Comparison of ENCODE assay signal across 1 cellular context in the genomic region with DNA sequence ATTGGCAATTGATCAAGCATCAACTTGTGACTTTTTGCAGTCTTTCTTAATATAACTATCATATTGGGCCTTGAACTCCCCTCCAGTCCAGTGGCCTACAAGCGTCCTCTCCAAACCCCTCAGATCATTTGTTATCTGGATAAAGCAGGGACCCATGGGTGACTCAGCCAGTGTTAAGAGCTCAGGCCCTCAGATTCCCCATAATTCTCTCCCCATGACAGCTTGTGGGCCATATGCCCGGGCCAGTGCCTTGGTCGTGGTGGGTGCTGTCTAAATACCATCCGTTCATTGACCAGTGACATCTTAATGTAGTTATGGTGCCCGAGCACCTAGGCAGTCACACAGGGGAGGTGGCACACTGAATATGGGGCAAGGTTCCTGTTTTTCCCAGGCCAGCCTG.
TF ChIP-seq lines count a peak whose summit lies in the region.

No MANE protein-coding gene starts in this region.

TF ChIP-seq in K562, 482 proteins besides CTCF, POLR2A, EP300 and RAD21 (continued from another document and continues in another):
- TF ChIP-seq, protein P1, sequence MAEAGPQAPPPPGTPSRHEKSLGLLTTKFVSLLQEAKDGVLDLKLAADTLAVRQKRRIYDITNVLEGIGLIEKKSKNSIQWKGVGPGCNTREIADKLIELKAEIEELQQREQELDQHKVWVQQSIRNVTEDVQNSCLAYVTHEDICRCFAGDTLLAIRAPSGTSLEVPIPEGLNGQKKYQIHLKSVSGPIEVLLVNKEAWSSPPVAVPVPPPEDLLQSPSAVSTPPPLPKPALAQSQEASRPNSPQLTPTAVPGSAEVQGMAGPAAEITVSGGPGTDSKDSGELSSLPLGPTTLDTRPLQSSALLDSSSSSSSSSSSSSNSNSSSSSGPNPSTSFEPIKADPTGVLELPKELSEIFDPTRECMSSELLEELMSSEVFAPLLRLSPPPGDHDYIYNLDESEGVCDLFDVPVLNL (CRISPR knock-in tag; IDR thresholded peaks at IDR 0.05; ENCODE audit: low read depth): no peak
- TF ChIP-seq ZFPM2 (CRISPR knock-in tag; IDR thresholded peaks at IDR 0.05) (no peak), CHD2 (IDR thresholded peaks at IDR 0.05; ENCODE audit: low read depth, low read length) (no peak), YY1 (IDR thresholded peaks at IDR 0.05; ENCODE audit: borderline replicate concordance in 1 of 3, control insufficient read depth in 1 of 3, extremely low read depth in 1 of 3, insufficient read depth in 3 of 3, insufficient read length in 1 of 3, insufficient replicate concordance in 2 of 3, low read depth in 1 of 3, low read length in 2 of 3) (no peak), NR3C1 (CRISPR knock-in tag; IDR thresholded peaks at IDR 0.05) (no peak), ZNF212 (CRISPR knock-in tag; IDR thresholded peaks at IDR 0.05) (no peak), ZNF146 (CRISPR knock-in tag; IDR thresholded peaks at IDR 0.05; ENCODE audit: unreplicated experiment) (no peak), HMG20A (CRISPR knock-in tag; conservative IDR thresholded peaks at IDR 0.05) (no peak), XRCC3 (IDR thresholded peaks at IDR 0.05) (no peak), ZBTB8A (IDR thresholded peaks at IDR 0.05; ENCODE audit: partially characterized antibody) (no peak), HEY1 (CRISPR knock-in tag; IDR thresholded peaks at IDR 0.05; ENCODE audit: borderline replicate concordance) (no peak), C11orf30 (IDR thresholded peaks at IDR 0.05; ENCODE audit: low read depth) (peak; percentile 73), RBM22 (IDR thresholded peaks at IDR 0.05; ENCODE audit: low read depth, low read length, poor library complexity, severe bottlenecking) (no peak), PML (IDR thresholded peaks at IDR 0.05; ENCODE audit: low read length) (peak; percentile 65), NCOA4 (IDR thresholded peaks at IDR 0.05; ENCODE audit: partially characterized antibody) (no peak), ZNF707 (CRISPR knock-in tag; conservative IDR thresholded peaks at IDR 0.05) (no peak), ZBTB1 (CRISPR knock-in tag; IDR thresholded peaks at IDR 0.05; ENCODE audit: borderline replicate concordance, low read depth) (no peak), ZNF217 (CRISPR knock-in tag; IDR thresholded peaks at IDR 0.05) (no peak), ZNF143 (CRISPR knock-in tag; IDR thresholded peaks at IDR 0.05) (no peak), MED1 (CRISPR knock-in tag; IDR thresholded peaks at IDR 0.05; ENCODE audit: borderline replicate concordance) (no peak), NR2C2 (CRISPR knock-in tag; IDR thresholded peaks at IDR 0.05) (no peak), NR2C2 (tag; IDR thresholded peaks at IDR 0.05) (no peak), SRSF3 (IDR thresholded peaks at IDR 0.05; ENCODE audit: insufficient read depth, low read length) (no peak), CHD1 (IDR thresholded peaks at IDR 0.05; ENCODE audit: low read length) (no peak)
- TF ChIP-seq, protein P2, sequence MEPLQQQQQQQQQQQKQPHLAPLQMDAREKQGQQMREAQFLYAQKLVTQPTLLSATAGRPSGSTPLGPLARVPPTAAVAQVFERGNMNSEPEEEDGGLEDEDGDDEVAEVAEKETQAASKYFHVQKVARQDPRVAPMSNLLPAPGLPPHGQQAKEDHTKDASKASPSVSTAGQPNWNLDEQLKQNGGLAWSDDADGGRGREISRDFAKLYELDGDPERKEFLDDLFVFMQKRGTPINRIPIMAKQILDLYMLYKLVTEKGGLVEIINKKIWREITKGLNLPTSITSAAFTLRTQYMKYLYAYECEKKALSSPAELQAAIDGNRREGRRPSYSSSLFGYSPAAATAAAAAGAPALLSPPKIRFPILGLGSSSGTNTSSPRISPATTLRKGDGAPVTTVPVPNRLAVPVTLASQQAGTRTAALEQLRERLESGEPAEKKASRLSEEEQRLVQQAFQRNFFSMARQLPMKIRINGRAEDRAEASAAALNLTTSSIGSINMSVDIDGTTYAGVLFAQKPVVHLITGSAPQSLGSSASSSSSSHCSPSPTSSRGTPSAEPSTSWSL (CRISPR knock-in tag; IDR thresholded peaks at IDR 0.05; ENCODE audit: borderline replicate concordance): no peak
- TF ChIP-seq, protein P3, sequence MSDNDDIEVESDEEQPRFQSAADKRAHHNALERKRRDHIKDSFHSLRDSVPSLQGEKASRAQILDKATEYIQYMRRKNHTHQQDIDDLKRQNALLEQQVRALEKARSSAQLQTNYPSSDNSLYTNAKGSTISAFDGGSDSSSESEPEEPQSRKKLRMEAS (CRISPR knock-in tag; IDR thresholded peaks at IDR 0.05): no peak
- TF ChIP-seq, protein P4, sequence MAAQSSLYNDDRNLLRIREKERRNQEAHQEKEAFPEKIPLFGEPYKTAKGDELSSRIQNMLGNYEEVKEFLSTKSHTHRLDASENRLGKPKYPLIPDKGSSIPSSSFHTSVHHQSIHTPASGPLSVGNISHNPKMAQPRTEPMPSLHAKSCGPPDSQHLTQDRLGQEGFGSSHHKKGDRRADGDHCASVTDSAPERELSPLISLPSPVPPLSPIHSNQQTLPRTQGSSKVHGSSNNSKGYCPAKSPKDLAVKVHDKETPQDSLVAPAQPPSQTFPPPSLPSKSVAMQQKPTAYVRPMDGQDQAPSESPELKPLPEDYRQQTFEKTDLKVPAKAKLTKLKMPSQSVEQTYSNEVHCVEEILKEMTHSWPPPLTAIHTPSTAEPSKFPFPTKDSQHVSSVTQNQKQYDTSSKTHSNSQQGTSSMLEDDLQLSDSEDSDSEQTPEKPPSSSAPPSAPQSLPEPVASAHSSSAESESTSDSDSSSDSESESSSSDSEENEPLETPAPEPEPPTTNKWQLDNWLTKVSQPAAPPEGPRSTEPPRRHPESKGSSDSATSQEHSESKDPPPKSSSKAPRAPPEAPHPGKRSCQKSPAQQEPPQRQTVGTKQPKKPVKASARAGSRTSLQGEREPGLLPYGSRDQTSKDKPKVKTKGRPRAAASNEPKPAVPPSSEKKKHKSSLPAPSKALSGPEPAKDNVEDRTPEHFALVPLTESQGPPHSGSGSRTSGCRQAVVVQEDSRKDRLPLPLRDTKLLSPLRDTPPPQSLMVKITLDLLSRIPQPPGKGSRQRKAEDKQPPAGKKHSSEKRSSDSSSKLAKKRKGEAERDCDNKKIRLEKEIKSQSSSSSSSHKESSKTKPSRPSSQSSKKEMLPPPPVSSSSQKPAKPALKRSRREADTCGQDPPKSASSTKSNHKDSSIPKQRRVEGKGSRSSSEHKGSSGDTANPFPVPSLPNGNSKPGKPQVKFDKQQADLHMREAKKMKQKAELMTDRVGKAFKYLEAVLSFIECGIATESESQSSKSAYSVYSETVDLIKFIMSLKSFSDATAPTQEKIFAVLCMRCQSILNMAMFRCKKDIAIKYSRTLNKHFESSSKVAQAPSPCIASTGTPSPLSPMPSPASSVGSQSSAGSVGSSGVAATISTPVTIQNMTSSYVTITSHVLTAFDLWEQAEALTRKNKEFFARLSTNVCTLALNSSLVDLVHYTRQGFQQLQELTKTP (IDR thresholded peaks at IDR 0.05; ENCODE audit: low read depth in 1 of 2, partially characterized antibody in 2 of 2): no peak
- TF ChIP-seq, protein P5, sequence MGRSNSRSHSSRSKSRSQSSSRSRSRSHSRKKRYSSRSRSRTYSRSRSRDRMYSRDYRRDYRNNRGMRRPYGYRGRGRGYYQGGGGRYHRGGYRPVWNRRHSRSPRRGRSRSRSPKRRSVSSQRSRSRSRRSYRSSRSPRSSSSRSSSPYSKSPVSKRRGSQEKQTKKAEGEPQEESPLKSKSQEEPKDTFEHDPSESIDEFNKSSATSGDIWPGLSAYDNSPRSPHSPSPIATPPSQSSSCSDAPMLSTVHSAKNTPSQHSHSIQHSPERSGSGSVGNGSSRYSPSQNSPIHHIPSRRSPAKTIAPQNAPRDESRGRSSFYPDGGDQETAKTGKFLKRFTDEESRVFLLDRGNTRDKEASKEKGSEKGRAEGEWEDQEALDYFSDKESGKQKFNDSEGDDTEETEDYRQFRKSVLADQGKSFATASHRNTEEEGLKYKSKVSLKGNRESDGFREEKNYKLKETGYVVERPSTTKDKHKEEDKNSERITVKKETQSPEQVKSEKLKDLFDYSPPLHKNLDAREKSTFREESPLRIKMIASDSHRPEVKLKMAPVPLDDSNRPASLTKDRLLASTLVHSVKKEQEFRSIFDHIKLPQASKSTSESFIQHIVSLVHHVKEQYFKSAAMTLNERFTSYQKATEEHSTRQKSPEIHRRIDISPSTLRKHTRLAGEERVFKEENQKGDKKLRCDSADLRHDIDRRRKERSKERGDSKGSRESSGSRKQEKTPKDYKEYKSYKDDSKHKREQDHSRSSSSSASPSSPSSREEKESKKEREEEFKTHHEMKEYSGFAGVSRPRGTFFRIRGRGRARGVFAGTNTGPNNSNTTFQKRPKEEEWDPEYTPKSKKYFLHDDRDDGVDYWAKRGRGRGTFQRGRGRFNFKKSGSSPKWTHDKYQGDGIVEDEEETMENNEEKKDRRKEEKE (IDR thresholded peaks at IDR 0.05; ENCODE audit: borderline replicate concordance in 1 of 2, control insufficient read depth in 1 of 2, low read depth in 2 of 2, low read length in 1 of 2): no peak
- TF ChIP-seq, protein P6, sequence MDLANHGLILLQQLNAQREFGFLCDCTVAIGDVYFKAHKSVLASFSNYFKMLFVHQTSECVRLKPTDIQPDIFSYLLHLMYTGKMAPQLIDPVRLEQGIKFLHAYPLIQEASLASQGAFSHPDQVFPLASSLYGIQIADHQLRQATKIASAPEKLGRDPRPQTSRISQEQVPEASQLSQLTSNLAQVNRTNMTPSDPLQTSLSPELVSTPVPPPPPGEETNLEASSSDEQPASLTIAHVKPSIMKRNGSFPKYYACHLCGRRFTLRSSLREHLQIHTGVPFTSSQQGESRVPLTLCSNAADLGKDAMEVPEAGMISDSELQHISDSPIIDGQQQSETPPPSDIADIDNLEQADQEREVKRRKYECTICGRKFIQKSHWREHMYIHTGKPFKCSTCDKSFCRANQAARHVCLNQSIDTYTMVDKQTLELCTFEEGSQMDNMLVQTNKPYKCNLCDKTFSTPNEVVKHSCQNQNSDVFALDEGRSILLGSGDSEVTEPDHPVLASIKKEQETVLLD (IDR thresholded peaks at IDR 0.05): peak; percentile 39; the same call in 1 of the 2 replicates
- TF ChIP-seq, protein P7, sequence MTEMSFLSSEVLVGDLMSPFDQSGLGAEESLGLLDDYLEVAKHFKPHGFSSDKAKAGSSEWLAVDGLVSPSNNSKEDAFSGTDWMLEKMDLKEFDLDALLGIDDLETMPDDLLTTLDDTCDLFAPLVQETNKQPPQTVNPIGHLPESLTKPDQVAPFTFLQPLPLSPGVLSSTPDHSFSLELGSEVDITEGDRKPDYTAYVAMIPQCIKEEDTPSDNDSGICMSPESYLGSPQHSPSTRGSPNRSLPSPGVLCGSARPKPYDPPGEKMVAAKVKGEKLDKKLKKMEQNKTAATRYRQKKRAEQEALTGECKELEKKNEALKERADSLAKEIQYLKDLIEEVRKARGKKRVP (CRISPR knock-in tag; IDR thresholded peaks at IDR 0.05): no peak
- TF ChIP-seq, protein P8, sequence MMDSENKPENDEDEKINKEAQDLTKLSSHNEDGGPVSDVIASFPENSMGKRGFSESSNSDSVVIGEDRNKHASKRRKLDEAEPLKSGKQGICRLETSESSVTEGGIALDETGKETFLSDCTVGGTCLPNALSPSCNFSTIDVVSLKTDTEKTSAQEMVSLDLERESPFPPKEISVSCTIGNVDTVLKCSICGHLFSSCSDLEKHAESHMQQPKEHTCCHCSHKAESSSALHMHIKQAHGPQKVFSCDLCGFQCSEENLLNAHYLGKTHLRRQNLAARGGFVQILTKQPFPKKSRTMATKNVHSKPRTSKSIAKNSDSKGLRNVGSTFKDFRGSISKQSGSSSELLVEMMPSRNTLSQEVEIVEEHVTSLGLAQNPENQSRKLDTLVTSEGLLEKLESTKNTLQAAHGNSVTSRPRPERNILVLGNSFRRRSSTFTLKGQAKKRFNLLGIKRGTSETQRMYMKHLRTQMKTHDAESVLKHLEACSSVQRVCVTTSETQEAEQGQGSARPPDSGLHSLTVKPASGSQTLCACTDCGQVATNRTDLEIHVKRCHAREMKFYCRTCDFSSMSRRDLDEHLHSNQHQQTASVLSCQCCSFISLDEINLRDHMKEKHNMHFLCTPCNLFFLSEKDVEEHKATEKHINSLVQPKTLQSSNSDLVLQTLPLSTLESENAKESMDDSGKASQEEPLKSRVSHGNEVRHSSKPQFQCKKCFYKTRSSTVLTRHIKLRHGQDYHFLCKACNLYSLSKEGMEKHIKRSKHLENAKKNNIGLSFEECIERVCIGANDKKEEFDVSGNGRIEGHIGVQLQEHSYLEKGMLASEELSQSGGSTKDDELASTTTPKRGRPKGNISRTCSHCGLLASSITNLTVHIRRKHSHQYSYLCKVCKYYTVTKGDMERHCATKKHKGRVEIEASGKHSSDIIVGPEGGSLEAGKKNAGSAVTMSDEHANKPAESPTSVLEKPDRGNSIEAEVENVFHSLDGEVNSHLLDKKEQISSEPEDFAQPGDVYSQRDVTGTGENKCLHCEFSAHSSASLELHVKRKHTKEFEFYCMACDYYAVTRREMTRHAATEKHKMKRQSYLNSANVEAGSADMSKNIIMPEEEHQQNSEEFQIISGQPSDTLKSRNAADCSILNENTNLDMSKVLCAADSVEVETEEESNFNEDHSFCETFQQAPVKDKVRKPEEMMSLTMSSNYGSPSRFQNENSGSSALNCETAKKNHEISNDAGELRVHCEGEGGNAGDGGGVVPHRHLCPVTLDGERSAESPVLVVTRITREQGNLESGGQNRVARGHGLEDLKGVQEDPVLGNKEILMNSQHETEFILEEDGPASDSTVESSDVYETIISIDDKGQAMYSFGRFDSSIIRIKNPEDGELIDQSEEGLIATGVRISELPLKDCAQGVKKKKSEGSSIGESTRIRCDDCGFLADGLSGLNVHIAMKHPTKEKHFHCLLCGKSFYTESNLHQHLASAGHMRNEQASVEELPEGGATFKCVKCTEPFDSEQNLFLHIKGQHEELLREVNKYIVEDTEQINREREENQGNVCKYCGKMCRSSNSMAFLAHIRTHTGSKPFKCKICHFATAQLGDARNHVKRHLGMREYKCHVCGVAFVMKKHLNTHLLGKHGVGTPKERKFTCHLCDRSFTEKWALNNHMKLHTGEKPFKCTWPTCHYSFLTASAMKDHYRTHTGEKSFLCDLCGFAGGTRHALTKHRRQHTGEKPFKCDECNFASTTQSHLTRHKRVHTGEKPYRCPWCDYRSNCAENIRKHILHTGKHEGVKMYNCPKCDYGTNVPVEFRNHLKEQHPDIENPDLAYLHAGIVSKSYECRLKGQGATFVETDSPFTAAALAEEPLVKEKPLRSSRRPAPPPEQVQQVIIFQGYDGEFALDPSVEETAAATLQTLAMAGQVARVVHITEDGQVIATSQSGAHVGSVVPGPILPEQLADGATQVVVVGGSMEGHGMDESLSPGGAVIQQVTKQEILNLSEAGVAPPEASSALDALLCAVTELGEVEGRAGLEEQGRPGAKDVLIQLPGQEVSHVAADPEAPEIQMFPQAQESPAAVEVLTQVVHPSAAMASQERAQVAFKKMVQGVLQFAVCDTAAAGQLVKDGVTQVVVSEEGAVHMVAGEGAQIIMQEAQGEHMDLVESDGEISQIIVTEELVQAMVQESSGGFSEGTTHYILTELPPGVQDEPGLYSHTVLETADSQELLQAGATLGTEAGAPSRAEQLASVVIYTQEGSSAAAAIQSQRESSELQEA (IDR thresholded peaks at IDR 0.05; ENCODE audit: low read depth): no peak
- TF ChIP-seq, protein P9, sequence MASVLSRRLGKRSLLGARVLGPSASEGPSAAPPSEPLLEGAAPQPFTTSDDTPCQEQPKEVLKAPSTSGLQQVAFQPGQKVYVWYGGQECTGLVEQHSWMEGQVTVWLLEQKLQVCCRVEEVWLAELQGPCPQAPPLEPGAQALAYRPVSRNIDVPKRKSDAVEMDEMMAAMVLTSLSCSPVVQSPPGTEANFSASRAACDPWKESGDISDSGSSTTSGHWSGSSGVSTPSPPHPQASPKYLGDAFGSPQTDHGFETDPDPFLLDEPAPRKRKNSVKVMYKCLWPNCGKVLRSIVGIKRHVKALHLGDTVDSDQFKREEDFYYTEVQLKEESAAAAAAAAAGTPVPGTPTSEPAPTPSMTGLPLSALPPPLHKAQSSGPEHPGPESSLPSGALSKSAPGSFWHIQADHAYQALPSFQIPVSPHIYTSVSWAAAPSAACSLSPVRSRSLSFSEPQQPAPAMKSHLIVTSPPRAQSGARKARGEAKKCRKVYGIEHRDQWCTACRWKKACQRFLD (CRISPR knock-in tag; IDR thresholded peaks at IDR 0.05): no peak
